26 cellular contexts compared by ENCODE assay signal in the genomic region with DNA sequence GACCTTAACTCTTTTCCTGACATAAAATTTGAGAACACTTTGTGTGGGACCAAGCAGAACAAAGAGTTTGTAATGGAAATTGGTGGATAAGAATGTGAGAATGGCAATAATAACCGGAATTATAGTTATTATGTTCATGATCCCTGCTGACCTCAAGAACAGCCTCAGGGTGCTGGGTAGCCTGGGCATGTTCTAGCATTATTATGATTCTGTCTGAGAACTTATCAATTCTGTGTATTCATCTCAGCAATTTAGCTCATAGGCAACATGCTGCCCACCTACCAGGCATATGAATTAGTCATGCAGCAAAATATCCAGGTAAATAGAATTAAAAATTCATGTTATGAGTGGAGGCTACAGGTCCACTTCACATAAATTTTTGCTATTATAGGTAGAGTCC.
"Had no signal": no experiment of that assay in that cellular context is flagged by ENCODE, and none has a peak within 500 bp of the region (broad histone marks: within the 10 kb centered on the region; RNA-seq: fewer than 3 reads in every experiment).

No MANE protein-coding gene starts in this region.

- H3K27me3 ChIP-seq: brain microvascular endothelial cell, SJSA1 had no signal

- H3K27ac ChIP-seq: brain microvascular endothelial cell, KMS-11, SJSA1 had no signal

- H3K4me3 ChIP-seq: SJSA1 had no signal

- ATAC-seq: activated CD4-positive, alpha-beta T cell treated with anti-CD3 and anti-CD28 coated beads for 36 hours; activated CD4-positive, CD25-positive, alpha-beta regulatory T cell treated with anti-CD3 and anti-CD28 coated beads, Interleukin-2, amount 50 U/mL, for 24 hours; activated naive CD8-positive, alpha-beta T cell treated with anti-CD3 and anti-CD28 coated beads, Interleukin-2, amount 50 U/mL, for 24 hours; activated T-cell treated with anti-CD3 and anti-CD28 coated beads, Interleukin-2, amount 50 U/mL, for 4 hours; Panc1; WTC11 had no signal

- H3K36me3 ChIP-seq: brain microvascular endothelial cell, SJSA1 had no signal

- H3K4me1 ChIP-seq: SJSA1 had no signal

- DNase-seq: activated CD4-positive, alpha-beta memory T cell treated with anti-CD3 and anti-CD28 coated beads for 36 hours; activated CD4-positive, alpha-beta T cell treated with anti-CD3 and anti-CD28 coated beads for 36 hours; activated CD4-positive, alpha-beta T cell treated with anti-CD3 and anti-CD28 coated beads, Interleukin-2, amount 10 ng/mL, durations not matched to agents 7 days and 5 days; activated CD8-positive, alpha-beta memory T cell treated with anti-CD3 and anti-CD28 coated beads, Interleukin-2, amount 50 U/mL, for 4 hours; activated naive CD4-positive, alpha-beta T cell treated with anti-CD3 and anti-CD28 coated beads, Interleukin-2, amount 10 ng/mL, durations not matched to agents 7 days and 5 days; activated naive CD8-positive, alpha-beta T cell treated with anti-CD3 and anti-CD28 coated beads, Interleukin-2, amount 50 U/mL, for 24 hours; activated T-cell treated with anti-CD3 and anti-CD28 coated beads for 4 hours; activated T-cell treated with anti-CD3 and anti-CD28 coated beads, Interleukin-2, amount 50 U/mL, for 4 hours; aorta; brain microvascular endothelial cell; cerebellar nuclear complex; MM.1S; MV-4-11; NCI-H1092; NCI-H187 treated with DMSO at 0.1 percent for 48 hours; NCI-H2081; NCI-H345; NCI-H526; NCI-H774; SHP77 treated with DMSO at 0.1 percent for 48 hours; SK-N-SH had no signal

- H3K9me3 ChIP-seq: SJSA1, SK-N-SH had no signal
